In genomic region chr10:110429301-110429700, GRCh38 we compare ENCODE assay signal across 14 cellular contexts.
DNase-seq lines count a peak whose midpoint lies in the region; ATAC-seq and TF ChIP-seq lines count a peak whose summit lies in the region.
"Had no signal": no experiment of that assay in that cellular context is flagged by ENCODE, and none has a peak within 500 bp of the region (broad histone marks: within the 10 kb centered on the region; RNA-seq: fewer than 3 reads in every experiment).

No MANE protein-coding gene starts in this region.

- H3K9me3 Mint-ChIP-seq in MCF 10A (ENCODE audit: unreplicated experiment): no peaks in the 10 kb centered on the region
- H3K9me3 Mint-ChIP-seq: T-cell had no signal

- H3K36me3 ChIP-seq in mammary epithelial cell (ENCODE audit: insufficient read depth, low read length) (no peaks in the 10 kb centered on the region), transverse colon (no peaks in the 10 kb centered on the region), neuronal stem cell (replicated peaks in 1 of 2; ENCODE audit: control insufficient read depth in 2 of 2, insufficient read depth in 2 of 2, low read length in 2 of 2) (no peaks in the 10 kb centered on the region)
- H3K36me3 ChIP-seq: BLaER1 treated with 17β-estradiol and CSF1 and Interleukin-3, amounts not matched to agents 10 nM and 100 nM; gastrocnemius medialis had no signal

- dilution Hi-C loops in mammary epithelial cell (cut with HindIII; ENCODE audit: low sequenced_read_pairs): no loop called here

- WGBS in mammary epithelial cell (ENCODE audit: low coverage, missing lambda C conversion rate): 47% methylated on average over 2 of the region's 2 CpGs
- WGBS in transverse colon (ENCODE audit: low coverage in 1 of 2), 2 donors: 71 to 75% methylated on average over 2 of the region's 2 CpGs
- WGBS in neuronal stem cell (ENCODE audit: extremely low coverage in 2 of 2, insufficient read length in 2 of 2, insufficient replicate concordance in 1 of 2), 2 donors: no CpG with 5 or more reads among the region's 2 CpGs

- DNase-seq in MCF 10A (ENCODE audit: unreplicated experiment) (no peak), mammary epithelial cell (no peak), RKO (ENCODE audit: low spot score) (peak; percentile 62), glomerular visceral epithelial cell (ENCODE audit: extremely low spot score) (peak; percentile 24), transverse colon (peak; percentile 4), neuronal stem cell (ENCODE audit: low spot score) (no peak)
- DNase-seq: gastrocnemius medialis, kidney, retina, T-cell had no signal

- H3K14ac ChIP-seq in neuronal stem cell (ENCODE audit: low read length): no peak overlapping the region

- CTCF ChIA-PET in MCF 10A (lab: Yijun Ruan, JAX): interaction anchor here (0.7 kb wide), 1 partner anchor 119 kb away, joined by 3 read pairs; no protein-coding TSS in a partner anchor
- CTCF ChIA-PET in mammary epithelial cell (lab: Charles Lee; ENCODE audit: low non-redundant PET): no interaction called here

- POLR2A ChIA-PET in MCF 10A (lab: Yijun Ruan, JAX): interaction anchor here (1.4 kb wide), 1 partner anchor 15 kb away, joined by 4 read pairs; no protein-coding TSS in a partner anchor

- TF ChIP-seq EP300 in transverse colon (IDR thresholded peaks at IDR 0.05; ENCODE audit: low read depth): no peak

- H2BK120ac ChIP-seq in neuronal stem cell (ENCODE audit: low read depth, low read length): no peak overlapping the region

- no peak overlapping the region for H3K18ac ChIP-seq in neuronal stem cell (ENCODE audit: low read length)

- in situ Hi-C loops in mammary epithelial cell (cut with MboI; ENCODE audit: low sequenced_read_pairs in 2 of 2): no loop called here
- in situ Hi-C loops in transverse colon (cut with MboI; ENCODE audit: low pct_ligation_motif_present in 1 of 4, low pct_unique_long_range_greater_than_20kb in 1 of 4, low sequenced_read_pairs in 3 of 4): no loop called here

- no peak overlapping the region for H4K91ac ChIP-seq in neuronal stem cell (ENCODE audit: low read depth, low read length, poor library complexity)

- H3K4me3 ChIP-seq in mammary epithelial cell (replicated peaks in 1 of 3; ENCODE audit: insufficient read depth in 1 of 3, low read depth in 2 of 3, low read length in 3 of 3) (no peak overlapping the region), transverse colon (no peak overlapping the region), neuronal stem cell (ENCODE audit: low read length in 2 of 2) (no peak overlapping the region)
- H3K4me3 ChIP-seq: BLaER1 treated with 17β-estradiol and CSF1 and Interleukin-3, amounts not matched to agents 10 nM and 100 nM; gastrocnemius medialis had no signal

- no peak overlapping the region for H3K4ac ChIP-seq in neuronal stem cell (ENCODE audit: low read length)

- no peak for TF ChIP-seq CTCF in MCF 10A (IDR thresholded peaks at IDR 0.05; ENCODE audit: unreplicated experiment)
- TF ChIP-seq CTCF in mammary epithelial cell (conservative IDR thresholded peaks at IDR 0.05 in 1 of 2, IDR thresholded peaks at IDR 0.05 in 1 of 2; ENCODE audit: extremely low read depth in 1 of 2, insufficient read depth in 1 of 2, low read depth in 1 of 2, low read length in 2 of 2): no peak
- no peak for TF ChIP-seq CTCF in transverse colon (IDR thresholded peaks at IDR 0.05)

- no peak for TF ChIP-seq POLR2A in transverse colon (IDR thresholded peaks at IDR 0.05)

- no peak overlapping the region for H3K4me3 Mint-ChIP-seq in MCF 10A (ENCODE audit: unreplicated experiment)
- H3K4me3 Mint-ChIP-seq: T-cell had no signal

- peak overlapping the region; percentile 68 for H3K27ac Mint-ChIP-seq in MCF 10A (ENCODE audit: low read depth, unreplicated experiment)
- H3K27ac Mint-ChIP-seq: T-cell had no signal

- H3K9me3 ChIP-seq in mammary epithelial cell (replicated peaks; ENCODE audit: insufficient read depth, low read length) (no peaks in the 10 kb centered on the region), transverse colon (no peaks in the 10 kb centered on the region), neuronal stem cell (replicated peaks in 1 of 2; ENCODE audit: control insufficient read depth in 2 of 2, insufficient read depth in 1 of 2, low read depth in 1 of 2, low read length in 2 of 2) (peaks cover 0 to 1% of the 10 kb centered on the region in 2 donors)
- H3K9me3 ChIP-seq: gastrocnemius medialis had no signal

- H3K27ac ChIP-seq in mammary epithelial cell (ENCODE audit: insufficient read depth, low read depth, low read length) (no peak overlapping the region), transverse colon (no peak overlapping the region), neuronal stem cell (replicated peaks; ENCODE audit: low read length) (no peak overlapping the region)
- H3K27ac ChIP-seq: BLaER1 treated with 17β-estradiol and CSF1 and Interleukin-3, amounts not matched to agents 10 nM and 100 nM; gastrocnemius medialis; KMS-11 had no signal

- H2AK5ac ChIP-seq in neuronal stem cell (ENCODE audit: low read depth, low read length): no peak overlapping the region

- H2BK12ac ChIP-seq in neuronal stem cell (ENCODE audit: low read length): no peak overlapping the region

- ATAC-seq in GM18870 (IDR thresholded peaks at IDR 0.05; ENCODE audit: unreplicated experiment) (no peak), HG03460 (IDR thresholded peaks at IDR 0.05; ENCODE audit: unreplicated experiment) (no peak)
- ATAC-seq: gastrocnemius medialis, T-cell had no signal

- H3K9ac ChIP-seq in mammary epithelial cell (ENCODE audit: insufficient read depth, low read length): no peak overlapping the region
- no peak overlapping the region for H3K9ac ChIP-seq in neuronal stem cell (ENCODE audit: low read depth, low read length, poor library complexity)
- H3K9ac ChIP-seq: BLaER1 treated with 17β-estradiol and CSF1 and Interleukin-3, amounts not matched to agents 10 nM and 100 nM; KMS-11 had no signal

- no peak overlapping the region for H4K8ac ChIP-seq in neuronal stem cell (ENCODE audit: low read depth, low read length)

- intact Hi-C loops in MCF 10A (cut with micrococcal nuclease): no loop called here
- intact Hi-C loops in mammary epithelial cell (cut with micrococcal nuclease): no loop called here
- intact Hi-C loops in transverse colon (cut with DNase I; ENCODE audit: low total_unique reads): no loop called here

- no peak overlapping the region for H3K23ac ChIP-seq in neuronal stem cell (ENCODE audit: low read depth, low read length, poor library complexity)

- H3K4me2 ChIP-seq in mammary epithelial cell (ENCODE audit: insufficient read depth, low read depth, low read length) (no peak overlapping the region), neuronal stem cell (ENCODE audit: insufficient read depth, low read length, poor library complexity, severe bottlenecking) (no peak overlapping the region)
- H3K4me2 ChIP-seq: KMS-11 had no signal

- H3K4me1 ChIP-seq in mammary epithelial cell (ENCODE audit: insufficient read depth, low read length) (peaks cover 18% of the 10 kb centered on the region), transverse colon (peaks cover 2 to 18% (median 5%) of the 10 kb centered on the region in 4 donors), neuronal stem cell (ENCODE audit: control insufficient read depth in 2 of 2, insufficient read depth in 1 of 2, low read depth in 1 of 2, low read length in 2 of 2) (no peaks in the 10 kb centered on the region)
- H3K4me1 ChIP-seq: gastrocnemius medialis had no signal

- no peak overlapping the region for H2BK15ac ChIP-seq in neuronal stem cell (ENCODE audit: low read length)

- no peak overlapping the region for H2AFZ ChIP-seq in mammary epithelial cell (ENCODE audit: low read depth, low read length)
- H2AFZ ChIP-seq in neuronal stem cell (ENCODE audit: low read length): no peak overlapping the region

- H3K27me3 ChIP-seq in mammary epithelial cell (ENCODE audit: insufficient read depth, low read length): no peaks in the 10 kb centered on the region
- no peaks in the 10 kb centered on the region for H3K27me3 ChIP-seq in transverse colon
- no peaks in the 10 kb centered on the region for H3K27me3 ChIP-seq in neuronal stem cell (ENCODE audit: control insufficient read depth in 3 of 3, insufficient read depth in 3 of 3, low read depth in 1 of 3, low read length in 3 of 3)
- H3K27me3 ChIP-seq: BLaER1 treated with 17β-estradiol and CSF1 and Interleukin-3, amounts not matched to agents 10 nM and 100 nM had no signal

- no TSS peak for BruUV-seq in MCF 10A (replicated peaks; lab: Mats Ljungman, UMichigan)
- no TSS peak for BruUV-seq in mammary epithelial cell (replicated peaks; lab: Mats Ljungman, UMichigan)

- no peak overlapping the region for H2BK5ac ChIP-seq in neuronal stem cell (ENCODE audit: low read length)

- H3K36me3 Mint-ChIP-seq in MCF 10A (ENCODE audit: insufficient read depth, unreplicated experiment): no peaks in the 10 kb centered on the region
- H3K36me3 Mint-ChIP-seq: T-cell had no signal

- H4K20me1 ChIP-seq in mammary epithelial cell (ENCODE audit: insufficient read depth, low read length): no peaks in the 10 kb centered on the region
- H4K20me1 ChIP-seq: BLaER1 treated with 17β-estradiol and CSF1 and Interleukin-3, amounts not matched to agents 10 nM and 100 nM had no signal

- peaks cover 21% of the 10 kb centered on the region for H3K4me1 Mint-ChIP-seq in MCF 10A (ENCODE audit: insufficient read depth, unreplicated experiment)

- H3K79me2 ChIP-seq in mammary epithelial cell (ENCODE audit: insufficient read depth, low read length): no peaks in the 10 kb centered on the region

- no peaks in the 10 kb centered on the region for H3K27me3 Mint-ChIP-seq in MCF 10A (ENCODE audit: insufficient read depth, unreplicated experiment)
- H3K27me3 Mint-ChIP-seq: T-cell had no signal

- no peaks in the 10 kb centered on the region for H3K79me1 ChIP-seq in neuronal stem cell (ENCODE audit: low read depth, low read length)

Comparison
In these comparisons a context has a peak if more than half of its experiments do, and no peak if none do; other contexts are left out.
1. DNase-seq: peak in RKO (single experiment), glomerular visceral epithelial cell (single experiment) and transverse colon (single experiment); none in MCF 10A (single experiment), mammary epithelial cell (single experiment) and neuronal stem cell (single experiment).